ENCODE assay signal across 9 cellular contexts in genomic region chr19:14775855-14776254, GRCh38. TPM values are rescaled to one million over a fixed set of nuclear protein-coding genes. Genes with fewer than 3 reads are reported as not detected.
DNase-seq lines count a peak whose midpoint lies in the region; ATAC-seq, FAIRE-seq and TF ChIP-seq lines count a peak whose summit lies in the region.
"Had no signal": no experiment of that assay in that cellular context is flagged by ENCODE, and none has a peak within 500 bp of the region (broad histone marks: within the 10 kb centered on the region; RNA-seq: fewer than 3 reads in every experiment).

No MANE protein-coding gene starts in this region.

- H3K27ac ChIP-seq in CD8-positive, alpha-beta T cell (ENCODE audit: low read depth, low read length): no peak overlapping the region
- no peak overlapping the region for H3K27ac ChIP-seq in HUES6 (ENCODE audit: low read depth, low read length)
- H3K27ac ChIP-seq in small intestine (ENCODE audit: low read depth in 1 of 2, low read length in 1 of 2): no peak overlapping the region

- H3K4me3 ChIP-seq in CD8-positive, alpha-beta T cell (ENCODE audit: low read depth, low read length): no peak overlapping the region
- H3K4me3 ChIP-seq in HUES6 (ENCODE audit: low read depth, low read length) (peak overlapping the region; percentile 63), small intestine (ENCODE audit: low read depth in 1 of 2, low read length in 2 of 2) (peak overlapping the region in 1 of 2 donors; percentile 4)

- H3K27me3 Mint-ChIP-seq in CD8-positive, alpha-beta T cell (ENCODE audit: low read depth): peaks cover 37% of the 10 kb centered on the region
- H3K27me3 Mint-ChIP-seq in central memory CD8-positive, alpha-beta T cell: peaks cover 70% of the 10 kb centered on the region
- H3K27me3 Mint-ChIP-seq in naive B cell: peaks cover 3 to 31% (median 17%) of the 10 kb centered on the region in 3 donors

- TF ChIP-seq CTCF in CD8-positive, alpha-beta T cell (IDR thresholded peaks at IDR 0.05): no peak

- WGBS in small intestine, 3 donors: 4 to 12% (median 7%) methylated on average over 11 to 12 of the region's 12 CpGs

- H3K4me3 Mint-ChIP-seq in CD8-positive, alpha-beta T cell: peak overlapping the region; percentile 37
- peak overlapping the region; percentile 4 for H3K4me3 Mint-ChIP-seq in central memory CD8-positive, alpha-beta T cell
- peak overlapping the region; percentile 67 to 89 (median 82) for H3K4me3 Mint-ChIP-seq in naive B cell

- H3K9me3 Mint-ChIP-seq in CD8-positive, alpha-beta T cell: no peaks in the 10 kb centered on the region
- H3K9me3 Mint-ChIP-seq in central memory CD8-positive, alpha-beta T cell: no peaks in the 10 kb centered on the region
- no peaks in the 10 kb centered on the region for H3K9me3 Mint-ChIP-seq in naive B cell

- peaks cover 10% of the 10 kb centered on the region for H3K4me1 ChIP-seq in CD8-positive, alpha-beta T cell (ENCODE audit: insufficient read depth, low read length)
- H3K4me1 ChIP-seq in HUES6 (ENCODE audit: control insufficient read depth, insufficient read depth, low read length) (no peaks in the 10 kb centered on the region; the same call in 1 of the 2 replicates), small intestine (ENCODE audit: control insufficient read depth in 2 of 2, insufficient read depth in 1 of 2, low read depth in 1 of 2, low read length in 1 of 2) (no peaks in the 10 kb centered on the region)

- intact Hi-C loops in CD8-positive, alpha-beta T cell (cut with DNase I, micrococcal nuclease): no loop called here

- H3K36me3 ChIP-seq in CD8-positive, alpha-beta T cell (ENCODE audit: insufficient read depth, low read length): no peaks in the 10 kb centered on the region
- peaks cover 8% of the 10 kb centered on the region; the same call in 1 of the 2 replicates for H3K36me3 ChIP-seq in HUES6 (ENCODE audit: control insufficient read depth, insufficient read depth, low read length)
- no peaks in the 10 kb centered on the region for H3K36me3 ChIP-seq in small intestine (ENCODE audit: control insufficient read depth in 2 of 2, insufficient read depth in 2 of 2, low read length in 2 of 2)

- H3K36me3 Mint-ChIP-seq in CD8-positive, alpha-beta T cell: no peaks in the 10 kb centered on the region
- H3K36me3 Mint-ChIP-seq in central memory CD8-positive, alpha-beta T cell (ENCODE audit: insufficient read depth): peaks cover 6% of the 10 kb centered on the region
- H3K36me3 Mint-ChIP-seq in naive B cell: no peaks in the 10 kb centered on the region

- POLR2A ChIA-PET in CD8-positive, alpha-beta T cell (lab: Charles Lee): no interaction called here

- H3K27me3 ChIP-seq in CD8-positive, alpha-beta T cell (ENCODE audit: insufficient read depth, low read length): peaks cover 3% of the 10 kb centered on the region
- H3K27me3 ChIP-seq in HUES6 (ENCODE audit: control insufficient read depth, insufficient read depth, low read length): peaks cover 9% of the 10 kb centered on the region; the same call in 1 of the 2 replicates
- no peaks in the 10 kb centered on the region for H3K27me3 ChIP-seq in small intestine (ENCODE audit: control insufficient read depth in 2 of 2, insufficient read depth in 2 of 2, low read length in 2 of 2)

- CTCF ChIA-PET in CD8-positive, alpha-beta T cell (lab: Charles Lee): interaction anchor here (1.0 kb wide), 1 partner anchor 11 kb away, joined by 4 read pairs; no protein-coding TSS in a partner anchor

- H3K9ac ChIP-seq in HUES6 (ENCODE audit: low read length): no peak overlapping the region

- H3K4me1 Mint-ChIP-seq in CD8-positive, alpha-beta T cell (ENCODE audit: low read depth): peaks cover 3% of the 10 kb centered on the region
- peaks cover 6% of the 10 kb centered on the region for H3K4me1 Mint-ChIP-seq in central memory CD8-positive, alpha-beta T cell
- H3K4me1 Mint-ChIP-seq in naive B cell: peaks cover 20 to 38% (median 29%) of the 10 kb centered on the region in 3 donors

- no peaks in the 10 kb centered on the region for H3K9me3 ChIP-seq in CD8-positive, alpha-beta T cell (ENCODE audit: low read length)
- H3K9me3 ChIP-seq in HUES6 (ENCODE audit: control insufficient read depth, insufficient read depth, low read depth, low read length) (no peaks in the 10 kb centered on the region), small intestine (ENCODE audit: control insufficient read depth, low read depth) (no peaks in the 10 kb centered on the region)

- no peak for ATAC-seq in CD8-positive, alpha-beta T cell
- no peak for ATAC-seq in central memory CD8-positive, alpha-beta T cell (replicated peaks; ENCODE audit: extremely low read depth, poor library complexity, severe bottlenecking)
- ATAC-seq in naive B cell (ENCODE audit: low read depth in 2 of 2) (no peak), GM18498 (IDR thresholded peaks at IDR 0.05; ENCODE audit: unreplicated experiment) (no peak)

- no peak for FAIRE-seq in small intestine (lab: Jason Lieb, UNC)
- FAIRE-seq: islet of Langerhans had no signal

- DNase-seq in CD8-positive, alpha-beta T cell: peak in 1 of 7 experiments; percentile 5
- DNase-seq in central memory CD8-positive, alpha-beta T cell (ENCODE audit: low spot score in 2 of 2): no peak
- DNase-seq in naive B cell (peak; percentile 11), small intestine (no peak), cerebellum (ENCODE audit: low spot score) (no peak), cortex of kidney (lab: John Stamatoyannopoulos, UW) (no peak)

- H3K27ac Mint-ChIP-seq in CD8-positive, alpha-beta T cell: no peak overlapping the region
- H3K27ac Mint-ChIP-seq in central memory CD8-positive, alpha-beta T cell (ENCODE audit: low read depth): no peak overlapping the region
- peak overlapping the region in 3 of 6 donors; percentile 17 to 95 (median 35) for H3K27ac Mint-ChIP-seq in naive B cell

RNA-seq across cellular contexts. Expression of gene ADGRE2, which starts 2.5 kb away (rescaled TPM):
- total RNA-seq in CD8-positive, alpha-beta T cell: 1 to 10 TPM in 1 of 2 experiments, under 1 TPM in 1; 0.92 to 1.5 TPM
- polyA plus RNA-seq in naive B cell (ENCODE audit: low read depth in 6 of 6): under 1 TPM in 3 of 6 donors, not detected in 3; 0.13 to 0.51 (median 0.35) TPM
- polyA plus RNA-seq in small intestine: under 1 TPM; 0.22 to 0.90 (median 0.27) TPM
- 0.18 TPM for total RNA-seq in cerebellum

RNA-seq across cellular contexts. Expression of gene OR7A5, which starts 59.1 kb away (rescaled TPM):
- not detected for total RNA-seq in CD8-positive, alpha-beta T cell
- not detected for polyA plus RNA-seq in naive B cell (ENCODE audit: low read depth in 6 of 6)
- polyA plus RNA-seq in small intestine: not detected
- not detected for total RNA-seq in cerebellum

RNA-seq across cellular contexts. Expression of gene OR7C1, which starts 59.1 kb away (rescaled TPM):
- total RNA-seq in CD8-positive, alpha-beta T cell: not detected
- polyA plus RNA-seq in naive B cell (ENCODE audit: low read depth in 6 of 6) (not detected), small intestine (not detected)
- not detected for total RNA-seq in cerebellum

Comparison
In these comparisons a context has a peak if more than half of its experiments do, and no peak if none do; other contexts are left out.
1. H3K4me3 Mint-ChIP-seq: peak in every context shown above with its lines; median percentile 82 in naive B cell; 37 in CD8-positive, alpha-beta T cell; 4 in central memory CD8-positive, alpha-beta T cell.